10 cellular contexts compared by ENCODE assay signal in the genomic region with DNA sequence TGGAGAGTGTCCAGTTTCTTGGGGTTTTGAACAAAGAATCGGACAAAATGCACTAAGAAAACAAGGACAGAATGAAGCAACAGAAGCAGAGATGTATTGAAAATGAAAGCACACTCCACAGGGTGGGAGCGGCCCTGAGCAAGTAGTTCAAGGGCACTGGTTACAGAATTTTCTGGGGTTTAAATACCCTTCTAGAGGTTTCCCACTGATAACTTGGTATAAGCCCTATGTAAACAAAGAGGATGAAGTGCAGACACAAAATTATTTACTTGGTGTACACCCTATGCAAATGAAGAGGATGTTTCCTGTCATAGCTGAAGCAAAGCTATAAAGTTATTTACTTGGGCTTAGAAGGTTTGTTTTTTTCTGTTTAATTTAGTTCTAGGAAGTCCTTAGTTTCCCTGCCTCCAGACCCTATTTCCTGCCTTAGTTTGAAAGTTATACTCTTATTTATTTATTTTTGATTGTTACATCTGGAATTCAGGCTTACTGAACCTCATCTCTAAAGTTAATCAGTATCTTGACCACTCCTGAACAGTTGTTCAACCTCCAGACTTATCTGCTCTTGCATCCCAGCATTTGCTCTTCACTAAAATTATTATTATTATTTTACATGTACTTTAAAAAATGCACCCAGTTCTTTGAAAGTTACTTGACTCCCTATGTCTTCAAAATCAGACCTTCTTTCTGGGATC.
DNase-seq lines count a peak whose midpoint lies in the region; TF ChIP-seq lines count a peak whose summit lies in the region.
"Had no signal": no experiment of that assay in that cellular context is flagged by ENCODE, and none has a peak within 500 bp of the region (broad histone marks: within the 10 kb centered on the region; RNA-seq: fewer than 3 reads in every experiment).

No MANE protein-coding gene starts in this region.

- no peaks in the 10 kb centered on the region for H3K27me3 Mint-ChIP-seq in activated naive CD8-positive, alpha-beta T cell
- H3K27me3 Mint-ChIP-seq in activated naive CD8-positive, alpha-beta T cell treated with anti-CD3 and anti-CD28 coated beads for 36 hours = no peaks in the 10 kb centered on the region

- no peaks in the 10 kb centered on the region for H3K36me3 ChIP-seq in SJCRH30
- H3K36me3 ChIP-seq in urinary bladder (ENCODE audit: insufficient read depth) = no peaks in the 10 kb centered on the region
- no peaks in the 10 kb centered on the region for H3K36me3 ChIP-seq in transverse colon
- H3K36me3 ChIP-seq: thoracic aorta had no signal

- peaks cover 10% of the 10 kb centered on the region for H3K4me1 Mint-ChIP-seq in activated naive CD8-positive, alpha-beta T cell (ENCODE audit: low read depth)
- peaks cover 13% of the 10 kb centered on the region for H3K4me1 Mint-ChIP-seq in activated naive CD8-positive, alpha-beta T cell treated with anti-CD3 and anti-CD28 coated beads for 36 hours

- H3K27ac Mint-ChIP-seq in activated naive CD8-positive, alpha-beta T cell = no peak overlapping the region
- H3K27ac Mint-ChIP-seq in activated naive CD8-positive, alpha-beta T cell treated with anti-CD3 and anti-CD28 coated beads for 36 hours = no peak overlapping the region

- H3K27me3 ChIP-seq in SJCRH30 (no peaks in the 10 kb centered on the region), transverse colon (no peaks in the 10 kb centered on the region)

- H3K4me1 ChIP-seq in SJCRH30 = peaks cover 57% of the 10 kb centered on the region
- H3K4me1 ChIP-seq in urinary bladder (ENCODE audit: insufficient read depth) = no peaks in the 10 kb centered on the region
- H3K4me1 ChIP-seq in transverse colon = peaks cover 0 to 5% (median 0%) of the 10 kb centered on the region in 4 donors

- in situ Hi-C loops in transverse colon (cut with MboI; ENCODE audit: low pct_ligation_motif_present in 1 of 4, low pct_unique_long_range_greater_than_20kb in 1 of 4, low sequenced_read_pairs in 3 of 4) = no loop called here

- H3K9me3 ChIP-seq in SJCRH30 (replicated peaks) = 0 out of 2 replicates have a peak, but pooled peaks cover 4% of the 10 kb centered on the region
- H3K9me3 ChIP-seq in transverse colon = no peaks in the 10 kb centered on the region
- H3K9me3 ChIP-seq: thoracic aorta had no signal

- H3K36me3 Mint-ChIP-seq in activated naive CD8-positive, alpha-beta T cell = peaks cover 2% of the 10 kb centered on the region
- H3K36me3 Mint-ChIP-seq in activated naive CD8-positive, alpha-beta T cell treated with anti-CD3 and anti-CD28 coated beads for 36 hours = no peaks in the 10 kb centered on the region

- no peak for DNase-seq in activated naive CD8-positive, alpha-beta T cell treated with anti-CD3 and anti-CD28 coated beads for 36 hours
- DNase-seq in SJCRH30 (peak in 1 of 2 experiments; percentile 50), epithelial cell of prostate (ENCODE audit: low read depth, low spot score) (no peak), transverse colon (no peak), activated gamma-delta T cell (lab: John Stamatoyannopoulos, UW) (no peak), iPS-NIHi7 (ENCODE audit: extremely low spot score) (no peak)
- DNase-seq: activated CD4-positive, alpha-beta T cell treated with anti-CD3 and anti-CD28 coated beads for 4 hours had no signal

- TF ChIP-seq EP300 in transverse colon (IDR thresholded peaks at IDR 0.05; ENCODE audit: low read depth) = no peak

- peak overlapping the region; percentile 22 for H3K4me3 Mint-ChIP-seq in activated naive CD8-positive, alpha-beta T cell
- no peak overlapping the region for H3K4me3 Mint-ChIP-seq in activated naive CD8-positive, alpha-beta T cell treated with anti-CD3 and anti-CD28 coated beads for 36 hours

- intact Hi-C loops in transverse colon (cut with DNase I; ENCODE audit: low total_unique reads) = no loop called here

- no peak for TF ChIP-seq POLR2A in transverse colon (IDR thresholded peaks at IDR 0.05)

- H3K27ac ChIP-seq in SJCRH30 (peak overlapping the region; percentile 87), epithelial cell of prostate (peak overlapping the region; percentile 94), urinary bladder (ENCODE audit: low read depth) (peak overlapping the region; percentile 50), transverse colon (no peak overlapping the region)
- H3K27ac ChIP-seq: thoracic aorta had no signal

- WGBS in urinary bladder = 60% methylated on average over 2 of the region's 2 CpGs
- WGBS in transverse colon (ENCODE audit: low coverage in 1 of 2), 2 donors = 47 to 51% methylated on average over 2 of the region's 2 CpGs

- H3K9me3 Mint-ChIP-seq in activated naive CD8-positive, alpha-beta T cell (ENCODE audit: low read depth) = no peaks in the 10 kb centered on the region
- peaks cover 3% of the 10 kb centered on the region for H3K9me3 Mint-ChIP-seq in activated naive CD8-positive, alpha-beta T cell treated with anti-CD3 and anti-CD28 coated beads for 36 hours

- H3K4me3 ChIP-seq in SJCRH30 (no peak overlapping the region), urinary bladder (ENCODE audit: low read depth, low read length) (no peak overlapping the region), transverse colon (no peak overlapping the region)
- H3K4me3 ChIP-seq: thoracic aorta had no signal

- no peak for TF ChIP-seq CTCF in transverse colon (IDR thresholded peaks at IDR 0.05)

Comparison
In these comparisons a context has a peak if more than half of its experiments do, and no peak if none do; other contexts are left out.
1. H3K27ac ChIP-seq: peak in SJCRH30 (single experiment), epithelial cell of prostate (single experiment) and urinary bladder (single experiment); none in transverse colon (0 of 4).